Comparison of ENCODE assay signal across 29 cellular contexts in the genomic region with DNA sequence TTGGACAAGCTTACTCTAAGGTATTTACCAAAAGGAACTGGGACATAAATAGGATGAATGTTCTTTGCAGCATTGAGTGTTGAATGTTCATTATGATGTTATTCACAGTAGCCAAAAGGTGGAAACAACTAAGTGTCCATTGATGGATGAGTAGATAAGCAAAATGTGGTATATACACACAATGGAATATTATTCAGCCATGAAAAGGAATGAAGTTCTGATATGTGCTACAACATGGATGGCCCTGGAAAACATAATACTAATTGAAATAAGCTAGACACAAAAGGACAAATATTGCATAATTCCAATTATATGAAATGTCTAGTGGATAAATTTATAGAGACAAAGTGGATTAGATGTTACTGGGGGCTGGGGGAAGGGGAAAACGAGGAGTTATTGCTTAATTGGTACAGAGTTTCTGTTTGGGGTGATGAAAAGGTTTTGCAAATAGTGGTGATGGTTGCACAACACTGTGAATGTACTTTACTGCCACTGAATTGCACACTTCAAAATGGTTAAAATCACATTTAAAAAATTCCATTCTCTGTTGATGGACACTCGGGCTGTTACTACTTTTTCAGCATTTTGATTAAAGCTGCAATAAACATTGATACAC. TPM values are rescaled to one million over a fixed set of nuclear protein-coding genes. Genes with fewer than 3 reads are reported as not detected.
DNase-seq lines count a peak whose midpoint lies in the region; ATAC-seq and TF ChIP-seq lines count a peak whose summit lies in the region.
"Had no signal": no experiment of that assay in that cellular context is flagged by ENCODE, and none has a peak within 500 bp of the region (broad histone marks: within the 10 kb centered on the region; RNA-seq: fewer than 3 reads in every experiment).

No MANE protein-coding gene starts in this region.

- no peak overlapping the region for H3K4me3 Mint-ChIP-seq in MCF 10A (ENCODE audit: unreplicated experiment)
- no peak overlapping the region for H3K4me3 Mint-ChIP-seq in activated T-helper 1 cell treated with anti-CD3 and anti-CD28 coated beads, Interleukin-12 subunit alpha, Interleukin-12 subunit beta, Interleukin-2, Interleukin-4 antibody, amounts not matched to agents 30 ng/mL and 10 ng/mL and 1 ng/mL, durations not matched to agents 14 hours and 24 hours and 36 hours
- H3K4me3 Mint-ChIP-seq: activated CD8-positive, alpha-beta T cell treated with anti-CD3 and anti-CD28 coated beads, Interleukin-2, amount 10 ng/mL, durations not matched to agents 7 days and 5 days; natural killer cell treated with Interleukin-12 subunit alpha and Interleukin-12 subunit beta and Interleukin-15 and Interleukin-18, amount 100 ng/mL, for 72 hours; T-helper 2 cell treated with Interferon-gamma antibody and Interleukin-4, amounts not matched to agents 5 μg/mL and 100 μg/mL, for 36 hours had no signal

- no peaks in the 10 kb centered on the region for H3K9me3 ChIP-seq in mammary epithelial cell (replicated peaks; ENCODE audit: insufficient read depth, low read length)
- no peaks in the 10 kb centered on the region for H3K9me3 ChIP-seq in left lung
- no peaks in the 10 kb centered on the region for H3K9me3 ChIP-seq in upper lobe of right lung
- no peaks in the 10 kb centered on the region for H3K9me3 ChIP-seq in BE2C
- H3K9me3 ChIP-seq: esophagus muscularis mucosa, MG63, SJCRH30 had no signal

- H3K4me3 ChIP-seq in mammary epithelial cell (replicated peaks in 1 of 3; ENCODE audit: insufficient read depth in 1 of 3, low read depth in 2 of 3, low read length in 3 of 3) (no peak overlapping the region), left lung (no peak overlapping the region), upper lobe of right lung (no peak overlapping the region), BE2C (ENCODE audit: low read depth, low read length) (no peak overlapping the region), lower leg skin (ENCODE audit: low read depth, poor library complexity, severe bottlenecking) (no peak overlapping the region)
- H3K4me3 ChIP-seq: esophagus muscularis mucosa, MG63, PC-9, SJCRH30 had no signal

- no peak overlapping the region for H3K27ac Mint-ChIP-seq in MCF 10A (ENCODE audit: low read depth, unreplicated experiment)
- H3K27ac Mint-ChIP-seq in activated T-helper 1 cell treated with anti-CD3 and anti-CD28 coated beads, Interleukin-12 subunit alpha, Interleukin-12 subunit beta, Interleukin-2, Interleukin-4 antibody, amounts not matched to agents 30 ng/mL and 10 ng/mL and 1 ng/mL, durations not matched to agents 14 hours and 24 hours and 36 hours = no peak overlapping the region
- H3K27ac Mint-ChIP-seq: activated CD8-positive, alpha-beta T cell treated with anti-CD3 and anti-CD28 coated beads, Interleukin-2, amount 10 ng/mL, durations not matched to agents 7 days and 5 days; activated naive CD4-positive, alpha-beta T cell treated with anti-CD3 and anti-CD28 coated beads, Interleukin-2, amount 50 U/mL, for 72 hours; IgD-negative memory B cell; natural killer cell treated with Interleukin-12 subunit alpha and Interleukin-12 subunit beta and Interleukin-15 and Interleukin-18, amount 100 ng/mL, for 72 hours; T-helper 2 cell treated with Interferon-gamma antibody and Interleukin-4, amounts not matched to agents 5 μg/mL and 100 μg/mL, for 36 hours had no signal

- POLR2A ChIA-PET in MCF 10A (lab: Yijun Ruan, JAX) = interaction anchor here (0.8 kb wide), 1 partner anchor 582 kb away, joined by 3 read pairs; no protein-coding TSS in a partner anchor

- no peaks in the 10 kb centered on the region for H3K36me3 Mint-ChIP-seq in MCF 10A (ENCODE audit: insufficient read depth, unreplicated experiment)
- no peaks in the 10 kb centered on the region for H3K36me3 Mint-ChIP-seq in activated T-helper 1 cell treated with anti-CD3 and anti-CD28 coated beads, Interleukin-12 subunit alpha, Interleukin-12 subunit beta, Interleukin-2, Interleukin-4 antibody, amounts not matched to agents 30 ng/mL and 10 ng/mL and 1 ng/mL, durations not matched to agents 14 hours and 24 hours and 36 hours (ENCODE audit: low read depth)
- H3K36me3 Mint-ChIP-seq: activated naive CD4-positive, alpha-beta T cell treated with anti-CD3 and anti-CD28 coated beads, Interleukin-2, amount 50 U/mL, for 72 hours; IgD-negative memory B cell; natural killer cell treated with Interleukin-12 subunit alpha and Interleukin-12 subunit beta and Interleukin-15 and Interleukin-18, amount 100 ng/mL, for 72 hours had no signal

- intact Hi-C loops in MCF 10A (cut with micrococcal nuclease) (no loop called here), mammary epithelial cell (cut with micrococcal nuclease) (no loop called here), left lung (cut with DNase I) (no loop called here), upper lobe of right lung (cut with DNase I) (no loop called here), lower leg skin (cut with DNase I; ENCODE audit: low total_unique reads) (no loop called here)
- intact Hi-C loops in activated T-helper 1 cell treated with anti-CD3 and anti-CD28 coated beads, Interleukin-12 subunit alpha, Interleukin-12 subunit beta, Interleukin-2, Interleukin-4 antibody, amounts not matched to agents 30 ng/mL and 10 ng/mL and 1 ng/mL, durations not matched to agents 14 hours and 24 hours and 36 hours (cut with micrococcal nuclease) = no loop called here

- CTCF ChIA-PET in MCF 10A (lab: Yijun Ruan, JAX) (interaction anchor here (0.5 to 13.4 kb wide), 16 partner anchors 8 to 940 kb away, joined by 3 to 177 read pairs (median 4); no protein-coding TSS in a partner anchor), mammary epithelial cell (lab: Charles Lee; ENCODE audit: low non-redundant PET) (interaction anchor here (0.7 kb wide), 1 partner anchor 675 kb away, joined by 3 read pairs; no protein-coding TSS in a partner anchor)

- ATAC-seq in left lung = no peak
- no peak for ATAC-seq in upper lobe of right lung
- ATAC-seq: activated CD8-positive, alpha-beta T cell treated with anti-CD3 and anti-CD28 coated beads, Interleukin-2, amount 10 ng/mL, durations not matched to agents 7 days and 5 days; activated naive CD4-positive, alpha-beta T cell treated with anti-CD3 and anti-CD28 coated beads, Interleukin-2, amount 50 U/mL, for 72 hours; left cardiac atrium; natural killer cell treated with Interleukin-12 subunit alpha and Interleukin-12 subunit beta and Interleukin-15 and Interleukin-18, amount 100 ng/mL, for 72 hours had no signal

- DNase-seq in MCF 10A (ENCODE audit: unreplicated experiment) (peak; percentile 73), mammary epithelial cell (no peak), SKM-1 treated with dmso at 0.1 percent for 144 hours (lab: John Stamatoyannopoulos, UW; ENCODE audit: unreplicated experiment) (peak; percentile 75), left lung (no peak), upper lobe of right lung (no peak), BE2C (no peak), lower leg skin (ENCODE audit: low spot score in 2 of 2) (no peak)
- DNase-seq in activated T-helper 1 cell treated with anti-CD3 and anti-CD28 coated beads, Interleukin-12 subunit alpha, Interleukin-12 subunit beta, Interleukin-2, Interleukin-4 antibody, amounts not matched to agents 30 ng/mL and 10 ng/mL and 1 ng/mL, durations not matched to agents 14 hours and 24 hours and 36 hours (ENCODE audit: low spot score) = no peak
- DNase-seq: 8988T; activated CD4-positive, CD25-positive, alpha-beta regulatory T cell; activated CD8-positive, alpha-beta T cell treated with anti-CD3 and anti-CD28 coated beads, Interleukin-2, amount 10 ng/mL, durations not matched to agents 7 days and 5 days; activated T-cell treated with anti-CD3 and anti-CD28 coated beads, Interleukin-2, amount 50 U/mL, for 48 hours; C1 segment of cervical spinal cord; effector memory CD4-positive, alpha-beta T cell; glutamatergic neuron; left cardiac atrium; MG63; midbrain; NCI-H1694; PC-9; posterior cingulate gyrus; SJCRH30; stimulated activated CD4-positive, alpha-beta T cell treated with anti-CD3 and anti-CD28 coated beads, Interleukin-2, amount 100 ng/mL, for 24 hours; stimulated activated naive CD4-positive, alpha-beta T cell had no signal

- TF ChIP-seq POLR2A in lower leg skin (IDR thresholded peaks at IDR 0.05) = no peak

- H3K9me3 Mint-ChIP-seq in MCF 10A (ENCODE audit: unreplicated experiment) = no peaks in the 10 kb centered on the region
- H3K9me3 Mint-ChIP-seq in activated T-helper 1 cell treated with anti-CD3 and anti-CD28 coated beads, Interleukin-12 subunit alpha, Interleukin-12 subunit beta, Interleukin-2, Interleukin-4 antibody, amounts not matched to agents 30 ng/mL and 10 ng/mL and 1 ng/mL, durations not matched to agents 14 hours and 24 hours and 36 hours = no peaks in the 10 kb centered on the region
- H3K9me3 Mint-ChIP-seq: activated naive CD4-positive, alpha-beta T cell treated with anti-CD3 and anti-CD28 coated beads, Interleukin-2, amount 50 U/mL, for 72 hours; natural killer cell treated with Interleukin-12 subunit alpha and Interleukin-12 subunit beta and Interleukin-15 and Interleukin-18, amount 100 ng/mL, for 72 hours; T-helper 2 cell treated with Interferon-gamma antibody and Interleukin-4, amounts not matched to agents 5 μg/mL and 100 μg/mL, for 36 hours had no signal

- H3K36me3 ChIP-seq in mammary epithelial cell (ENCODE audit: insufficient read depth, low read length) (no peaks in the 10 kb centered on the region), left lung (no peaks in the 10 kb centered on the region), upper lobe of right lung (no peaks in the 10 kb centered on the region), BE2C (no peaks in the 10 kb centered on the region)
- H3K36me3 ChIP-seq: MG63, SJCRH30 had no signal

- H3K79me2 ChIP-seq in mammary epithelial cell (ENCODE audit: insufficient read depth, low read length) = no peaks in the 10 kb centered on the region

- dilution Hi-C loops in mammary epithelial cell (cut with HindIII; ENCODE audit: low sequenced_read_pairs) = no loop called here

- in situ Hi-C loops in mammary epithelial cell (cut with MboI; ENCODE audit: low sequenced_read_pairs in 2 of 2) = loop anchor here (25.0 kb wide), 2 partner anchors 927 to 952 kb away; no protein-coding TSS in a partner anchor

- 96% methylated on average over 2 of the region's 2 CpGs for WGBS in mammary epithelial cell (ENCODE audit: low coverage, missing lambda C conversion rate)
- 75 to 76% methylated on average over 2 of the region's 2 CpGs for WGBS in lower leg skin, 2 donors

- no peaks in the 10 kb centered on the region for H4K20me1 ChIP-seq in mammary epithelial cell (ENCODE audit: insufficient read depth, low read length)

- H2AFZ ChIP-seq in mammary epithelial cell (ENCODE audit: low read depth, low read length) = no peak overlapping the region
- H2AFZ ChIP-seq: PC-9 had no signal

- H3K4me1 ChIP-seq in mammary epithelial cell (ENCODE audit: insufficient read depth, low read length) (peaks cover 14% of the 10 kb centered on the region), left lung (peaks cover 5 to 73% of the 10 kb centered on the region in 2 donors), upper lobe of right lung (peaks cover 32% of the 10 kb centered on the region), BE2C (peaks cover 3% of the 10 kb centered on the region)
- H3K4me1 ChIP-seq: SJCRH30 had no signal

- no peaks in the 10 kb centered on the region for H3K27me3 Mint-ChIP-seq in MCF 10A (ENCODE audit: insufficient read depth, unreplicated experiment)
- peaks cover 43% of the 10 kb centered on the region for H3K27me3 Mint-ChIP-seq in activated T-helper 1 cell treated with anti-CD3 and anti-CD28 coated beads, Interleukin-12 subunit alpha, Interleukin-12 subunit beta, Interleukin-2, Interleukin-4 antibody, amounts not matched to agents 30 ng/mL and 10 ng/mL and 1 ng/mL, durations not matched to agents 14 hours and 24 hours and 36 hours (ENCODE audit: insufficient read depth)

- H3K27me3 ChIP-seq in mammary epithelial cell (ENCODE audit: insufficient read depth, low read length) = no peaks in the 10 kb centered on the region
- H3K27me3 ChIP-seq in left lung = peaks cover 0 to 12% of the 10 kb centered on the region in 2 donors
- H3K27me3 ChIP-seq in upper lobe of right lung = no peaks in the 10 kb centered on the region
- H3K27me3 ChIP-seq in BE2C = no peaks in the 10 kb centered on the region
- H3K27me3 ChIP-seq: esophagus muscularis mucosa, MG63, SJCRH30 had no signal

- peaks cover 21% of the 10 kb centered on the region for H3K4me1 Mint-ChIP-seq in MCF 10A (ENCODE audit: insufficient read depth, unreplicated experiment)
- no peaks in the 10 kb centered on the region for H3K4me1 Mint-ChIP-seq in activated T-helper 1 cell treated with anti-CD3 and anti-CD28 coated beads, Interleukin-12 subunit alpha, Interleukin-12 subunit beta, Interleukin-2, Interleukin-4 antibody, amounts not matched to agents 30 ng/mL and 10 ng/mL and 1 ng/mL, durations not matched to agents 14 hours and 24 hours and 36 hours (ENCODE audit: low read depth)
- H3K4me1 Mint-ChIP-seq: IgD-negative memory B cell had no signal

- no peak for TF ChIP-seq CTCF in MCF 10A (IDR thresholded peaks at IDR 0.05; ENCODE audit: unreplicated experiment)
- no peak for TF ChIP-seq CTCF in mammary epithelial cell (conservative IDR thresholded peaks at IDR 0.05 in 1 of 2, IDR thresholded peaks at IDR 0.05 in 1 of 2; ENCODE audit: extremely low read depth in 1 of 2, insufficient read depth in 1 of 2, low read depth in 1 of 2, low read length in 2 of 2)
- no peak for TF ChIP-seq CTCF in left lung (IDR thresholded peaks at IDR 0.05)
- TF ChIP-seq CTCF in upper lobe of right lung (IDR thresholded peaks at IDR 0.05) = no peak
- no peak for TF ChIP-seq CTCF in BE2C (IDR thresholded peaks at IDR 0.05; ENCODE audit: low read depth, low read length)
- no peak for TF ChIP-seq CTCF in lower leg skin (IDR thresholded peaks at IDR 0.05)

- H3K4me2 ChIP-seq in mammary epithelial cell (ENCODE audit: insufficient read depth, low read depth, low read length) = no peak overlapping the region

- H3K27ac ChIP-seq in mammary epithelial cell (ENCODE audit: insufficient read depth, low read depth, low read length) (no peak overlapping the region), left lung (peak overlapping the region; percentile 45 to 86), upper lobe of right lung (peak overlapping the region; percentile 27)
- H3K27ac ChIP-seq: PC-9, SJCRH30 had no signal

- BruUV-seq in MCF 10A (replicated peaks; lab: Mats Ljungman, UMichigan) = no TSS peak
- BruUV-seq in mammary epithelial cell (replicated peaks; lab: Mats Ljungman, UMichigan) = no TSS peak

- no peak overlapping the region for H3K9ac ChIP-seq in mammary epithelial cell (ENCODE audit: insufficient read depth, low read length)

RNA-seq across cellular contexts. Expression of gene MTARC1, which starts 2.9 kb away (rescaled TPM):
- total RNA-seq in MCF 10A (2022) (0.96 and 1.5 TPM in 2 replicates), mammary epithelial cell (1 to 10 TPM in 1 of 2 donors, under 1 TPM in 1; 0.61 to 1.2 TPM), left lung (10 to 100 TPM; 33.5 to 38.6 TPM), upper lobe of right lung (25.2 TPM), lower leg skin (1 to 10 TPM; 1.9 to 3.9 (median 2.4) TPM)
- 1.8 TPM for polyA plus RNA-seq in mammary epithelial cell
- not detected for polyA minus RNA-seq in mammary epithelial cell
- not detected in 2 replicates for total RNA-seq in activated T-helper 1 cell treated with anti-CD3 and anti-CD28 coated beads, Interleukin-12 subunit alpha, Interleukin-12 subunit beta, Interleukin-2, Interleukin-4 antibody, amounts not matched to agents 30 ng/mL and 10 ng/mL and 1 ng/mL, durations not matched to agents 14 hours and 24 hours and 36 hours
- polyA plus RNA-seq in BE2C (2012; ENCODE audit: insufficient read depth, insufficient read length, low read depth) = 7.7 TPM
- total RNA-seq: activated CD8-positive, alpha-beta T cell treated with anti-CD3 and anti-CD28 coated beads, Interleukin-2, amount 10 ng/mL, durations not matched to agents 7 days and 5 days; activated naive CD4-positive, alpha-beta T cell treated with anti-CD3 and anti-CD28 coated beads, Interleukin-2, amount 50 U/mL, for 72 hours had no signal

RNA-seq across cellular contexts. Expression of gene MTARC2, which starts 41.5 kb away (rescaled TPM):
- total RNA-seq in MCF 10A (2022) = 3.6 and 5.2 TPM in 2 replicates
- 1 to 10 TPM; 3.7 to 4.8 TPM for total RNA-seq in mammary epithelial cell
- polyA plus RNA-seq in mammary epithelial cell = 2.1 TPM
- polyA minus RNA-seq in mammary epithelial cell = 4.4 TPM
- 10 to 100 TPM; 41.2 to 45.8 TPM for total RNA-seq in left lung
- total RNA-seq in upper lobe of right lung = 58.6 TPM
- not detected in 2 replicates for total RNA-seq in activated T-helper 1 cell treated with anti-CD3 and anti-CD28 coated beads, Interleukin-12 subunit alpha, Interleukin-12 subunit beta, Interleukin-2, Interleukin-4 antibody, amounts not matched to agents 30 ng/mL and 10 ng/mL and 1 ng/mL, durations not matched to agents 14 hours and 24 hours and 36 hours
- not detected for polyA plus RNA-seq in BE2C (2012; ENCODE audit: insufficient read depth, insufficient read length, low read depth)
- 1 to 10 TPM; 4.3 to 8.6 (median 5.6) TPM for total RNA-seq in lower leg skin
- total RNA-seq: activated CD8-positive, alpha-beta T cell treated with anti-CD3 and anti-CD28 coated beads, Interleukin-2, amount 10 ng/mL, durations not matched to agents 7 days and 5 days; activated naive CD4-positive, alpha-beta T cell treated with anti-CD3 and anti-CD28 coated beads, Interleukin-2, amount 50 U/mL, for 72 hours; natural killer cell treated with Interleukin-12 subunit alpha and Interleukin-12 subunit beta and Interleukin-15 and Interleukin-18, amount 100 ng/mL, for 72 hours had no signal

Comparison
In these comparisons a context has a peak if more than half of its experiments do, and no peak if none do; other contexts are left out.
1. DNase-seq: peak in MCF 10A (single experiment) and SKM-1 treated with dmso at 0.1 percent for 144 hours (single experiment); none in mammary epithelial cell (single experiment), left lung (0 of 2), upper lobe of right lung (single experiment), activated T-helper 1 cell treated with anti-CD3 and anti-CD28 coated beads, Interleukin-12 subunit alpha, Interleukin-12 subunit beta, Interleukin-2, Interleukin-4 antibody, amounts not matched to agents 30 ng/mL and 10 ng/mL and 1 ng/mL, durations not matched to agents 14 hours and 24 hours and 36 hours (single experiment), BE2C (single experiment) and lower leg skin (0 of 2).